10 cellular contexts compared by ENCODE assay signal in genomic region chr20:63651942-63652191, GRCh38. TPM values are rescaled to one million over a fixed set of nuclear protein-coding genes. Genes with fewer than 3 reads are reported as not detected.
DNase-seq lines count a peak whose midpoint lies in the region; ATAC-seq and TF ChIP-seq lines count a peak whose summit lies in the region.
"Had no signal": no experiment of that assay in that cellular context is flagged by ENCODE, and none has a peak within 500 bp of the region (broad histone marks: within the 10 kb centered on the region; RNA-seq: fewer than 3 reads in every experiment).

No MANE protein-coding gene starts in this region.

- CTCF ChIA-PET in BJ (lab: Yijun Ruan, JAX) = interaction anchor here (0.8 kb wide), 1 partner anchor 10 kb away, joined by 3 read pairs; no protein-coding TSS in a partner anchor

- H3K36me3 ChIP-seq in BJ (ENCODE audit: control insufficient read depth, insufficient read depth, low read length) (no peaks in the 10 kb centered on the region), MG63 (no peaks in the 10 kb centered on the region)

- H3K27me3 ChIP-seq in BJ (ENCODE audit: control insufficient read depth, insufficient read depth, low read length) (peaks cover 7% of the 10 kb centered on the region; the same call in 1 of the 2 replicates), MG63 (no peaks in the 10 kb centered on the region)

- no peak for DNase-seq in BJ (ENCODE audit: low read depth)
- no peak for DNase-seq in MG63
- DNase-seq in NCI-H1930 (lab: John Stamatoyannopoulos, UW) = no peak
- DNase-seq in SW 1271 (lab: John Stamatoyannopoulos, UW) = no peak
- DNase-seq: amniotic stem cell, MM.1S had no signal

- POLR2A ChIA-PET in BJ (lab: Charles Lee) = no interaction called here

- H3K36me3 Mint-ChIP-seq in dendritic cell treated with granulocyte-macrophage colony-stimulating factor and Interleukin-4, amounts not matched to agents 40 ng/mL and 50 ng/mL, for 4 days (ENCODE audit: low read depth) = no peaks in the 10 kb centered on the region
- no peaks in the 10 kb centered on the region for H3K36me3 Mint-ChIP-seq in nephron (ENCODE audit: low read depth)

- H3K9me3 ChIP-seq in MG63 = no peaks in the 10 kb centered on the region

- no peaks in the 10 kb centered on the region for H3K9me3 Mint-ChIP-seq in dendritic cell treated with granulocyte-macrophage colony-stimulating factor and Interleukin-4, amounts not matched to agents 40 ng/mL and 50 ng/mL, for 4 days
- no peaks in the 10 kb centered on the region for H3K9me3 Mint-ChIP-seq in nephron

- ATAC-seq in HG03175 (IDR thresholded peaks at IDR 0.05; ENCODE audit: unreplicated experiment) (no peak), GM21367 (IDR thresholded peaks at IDR 0.05; ENCODE audit: unreplicated experiment) (no peak)

- TF ChIP-seq CTCF in BJ (IDR thresholded peaks at IDR 0.05; ENCODE audit: insufficient read depth, low read depth, low read length) (no peak), nephron (IDR thresholded peaks at IDR 0.05; ENCODE audit: unreplicated experiment in 3 of 3) (no peak)

- H3K4me3 ChIP-seq in BJ (ENCODE audit: low read depth, low read length) = peak overlapping the region; percentile 55
- H3K4me3 ChIP-seq in MG63 = peak overlapping the region; percentile 67

- H3K27me3 Mint-ChIP-seq in dendritic cell treated with granulocyte-macrophage colony-stimulating factor and Interleukin-4, amounts not matched to agents 40 ng/mL and 50 ng/mL, for 4 days = peaks cover 38% of the 10 kb centered on the region
- H3K27me3 Mint-ChIP-seq in nephron (ENCODE audit: low read depth) = peaks cover 9% of the 10 kb centered on the region

- intact Hi-C loops in dendritic cell treated with granulocyte-macrophage colony-stimulating factor and Interleukin-4, amounts not matched to agents 40 ng/mL and 50 ng/mL, for 4 days (cut with micrococcal nuclease) = no loop called here

- H3K4me3 Mint-ChIP-seq in dendritic cell treated with granulocyte-macrophage colony-stimulating factor and Interleukin-4, amounts not matched to agents 40 ng/mL and 50 ng/mL, for 4 days = peak overlapping the region; percentile 59
- peak overlapping the region; percentile 90 to 92 (median 90) for H3K4me3 Mint-ChIP-seq in nephron

- H3K27ac Mint-ChIP-seq in dendritic cell treated with granulocyte-macrophage colony-stimulating factor and Interleukin-4, amounts not matched to agents 40 ng/mL and 50 ng/mL, for 4 days = no peak overlapping the region
- H3K27ac Mint-ChIP-seq in nephron = no peak overlapping the region

- H3K4me1 Mint-ChIP-seq in dendritic cell treated with granulocyte-macrophage colony-stimulating factor and Interleukin-4, amounts not matched to agents 40 ng/mL and 50 ng/mL, for 4 days (ENCODE audit: low read depth) = peaks cover 20% of the 10 kb centered on the region
- H3K4me1 Mint-ChIP-seq in nephron = peaks cover 4% of the 10 kb centered on the region

RNA-seq across cellular contexts. Expression of gene STMN3, which starts 1.4 kb away (rescaled TPM):
- polyA plus RNA-seq in BJ (2011; rRNA removed) = 9.7 and 12.7 TPM in 2 replicates
- polyA minus RNA-seq in BJ (2011; rRNA and poly(A)+ RNA removed) = 4.4 and 4.8 TPM in 2 replicates
- total RNA-seq in MG63 (2014; rRNA removed; shearing (Covaris generic); ENCODE audit: low replicate concordance) = 71.2 and 98.0 TPM in 2 replicates

RNA-seq across cellular contexts. Expression of gene RTEL1, which starts 6.2 kb away (rescaled TPM):
- polyA plus RNA-seq in BJ (2011; rRNA removed) = 13.6 and 18.3 TPM in 2 replicates
- polyA minus RNA-seq in BJ (2011; rRNA and poly(A)+ RNA removed) = 18.6 and 27.2 TPM in 2 replicates
- total RNA-seq in MG63 (2014; rRNA removed; shearing (Covaris generic); ENCODE audit: low replicate concordance) = 13.4 and 22.7 TPM in 2 replicates

RNA-seq across cellular contexts. Expression of gene GMEB2, which starts 25.0 kb away (rescaled TPM):
- 5.2 and 7.4 TPM in 2 replicates for polyA plus RNA-seq in BJ (2011; rRNA removed)
- 4.4 and 5.2 TPM in 2 replicates for polyA minus RNA-seq in BJ (2011; rRNA and poly(A)+ RNA removed)
- total RNA-seq in MG63 (2014; rRNA removed; shearing (Covaris generic); ENCODE audit: low replicate concordance) = 27.7 and 33.2 TPM in 2 replicates

RNA-seq across cellular contexts. Expression of gene TNFRSF6B, which starts 44.6 kb away (rescaled TPM):
- 2.1 and 3.2 TPM in 2 replicates for polyA plus RNA-seq in BJ (2011; rRNA removed)
- polyA minus RNA-seq in BJ (2011; rRNA and poly(A)+ RNA removed) = 0.46 TPM in 1 of 2 replicates, not detected in the other
- not detected in 2 replicates for total RNA-seq in MG63 (2014; rRNA removed; shearing (Covaris generic); ENCODE audit: low replicate concordance)

RNA-seq across cellular contexts. Expression of gene ARFRP1, which starts 55.9 kb away (rescaled TPM):
- 29.3 and 41.9 TPM in 2 replicates for polyA plus RNA-seq in BJ (2011; rRNA removed)
- 14.8 and 16.4 TPM in 2 replicates for polyA minus RNA-seq in BJ (2011; rRNA and poly(A)+ RNA removed)
- 39.5 and 66.1 TPM in 2 replicates for total RNA-seq in MG63 (2014; rRNA removed; shearing (Covaris generic); ENCODE audit: low replicate concordance)
